In the genomic region with DNA sequence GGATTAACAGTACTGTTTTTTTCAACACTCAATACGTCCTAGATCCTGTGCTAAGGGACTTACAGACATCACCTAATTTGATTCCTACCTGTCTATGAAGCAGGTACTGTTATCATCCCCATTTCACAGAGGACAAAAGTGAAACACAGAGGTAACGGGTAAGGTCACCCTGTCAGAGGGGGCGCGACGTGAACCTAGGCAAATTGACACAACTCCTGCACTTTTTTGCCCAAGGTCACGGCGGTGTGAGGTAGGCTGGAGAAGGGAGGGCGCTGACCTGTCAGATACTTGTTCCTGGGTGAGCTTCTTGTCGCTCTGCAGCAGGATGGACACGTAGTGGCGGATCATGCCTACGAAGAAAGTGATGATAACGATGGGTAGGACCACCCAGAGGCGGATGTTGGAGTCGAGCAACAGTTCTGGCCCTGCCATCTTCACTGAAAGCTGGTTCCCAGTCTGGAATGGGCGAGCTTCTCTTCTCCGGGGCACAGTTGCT, we compare ENCODE assay signal across 1 cellular context.
A peak's percentile ranks its signal among the peaks of the same experiment; 100 is the strongest.
TF ChIP-seq lines count a peak whose summit lies in the region.

No MANE protein-coding gene starts in this region.

TF ChIP-seq in K562, 482 proteins besides CTCF, POLR2A, EP300 and RAD21:
- TF ChIP-seq SAFB (IDR thresholded peaks at IDR 0.05; ENCODE audit: borderline replicate concordance, low read depth, low read length) (no peak), ZBTB1 (CRISPR knock-in tag; IDR thresholded peaks at IDR 0.05; ENCODE audit: borderline replicate concordance, low read depth) (0 out of 2 replicates have a peak, but pooled peaks have one; percentile 74), TAF1 (IDR thresholded peaks at IDR 0.05; ENCODE audit: control insufficient read depth, extremely low read depth, insufficient read depth, low read length, severe bottlenecking) (no peak), ZNF232 (CRISPR knock-in tag; IDR thresholded peaks at IDR 0.05) (0 out of 2 replicates have a peak, but pooled peaks have one; percentile 21), HSF4 (CRISPR knock-in tag; IDR thresholded peaks at IDR 0.05; ENCODE audit: borderline replicate concordance) (no peak), CHD1 (IDR thresholded peaks at IDR 0.05; ENCODE audit: low read length) (no peak), ESRRA (IDR thresholded peaks at IDR 0.05; ENCODE audit: borderline replicate concordance, low read depth) (peak; percentile 93), ZNF143 (CRISPR knock-in tag; IDR thresholded peaks at IDR 0.05) (0 out of 2 replicates have a peak, but pooled peaks have one; percentile 8), ZSCAN32 (CRISPR knock-in tag; IDR thresholded peaks at IDR 0.05) (peak; percentile 5; the same call in 1 of the 2 replicates), FOXK2 (conservative IDR thresholded peaks at IDR 0.05 in 1 of 2, IDR thresholded peaks at IDR 0.05 in 1 of 2; ENCODE audit: low read depth in 2 of 2) (no peak), ARNT (IDR thresholded peaks at IDR 0.05) (no peak), MTA2 (IDR thresholded peaks at IDR 0.05; ENCODE audit: low read depth) (no peak), ZNF75A (CRISPR knock-in tag; IDR thresholded peaks at IDR 0.05) (no peak), KAT7 (CRISPR knock-in tag; IDR thresholded peaks at IDR 0.05; ENCODE audit: borderline replicate concordance) (peak; percentile 44; the same call in 1 of the 2 replicates), TOE1 (IDR thresholded peaks at IDR 0.05; ENCODE audit: borderline replicate concordance) (no peak), TOE1 (CRISPR knock-in tag; IDR thresholded peaks at IDR 0.05; ENCODE audit: borderline replicate concordance, low read depth) (0 out of 2 replicates have a peak, but pooled peaks have one; percentile 6), ZNF431 (CRISPR knock-in tag; IDR thresholded peaks at IDR 0.05) (0 out of 2 replicates have a peak, but pooled peaks have one; percentile 16), RBM25 (IDR thresholded peaks at IDR 0.05; ENCODE audit: low read depth, low read length, severe bottlenecking) (peak; percentile 16), ESRRB (CRISPR knock-in tag; IDR thresholded peaks at IDR 0.05; ENCODE audit: borderline replicate concordance) (no peak), ZNF282 (CRISPR knock-in tag; IDR thresholded peaks at IDR 0.05) (no peak)
- TF ChIP-seq, protein P1, sequence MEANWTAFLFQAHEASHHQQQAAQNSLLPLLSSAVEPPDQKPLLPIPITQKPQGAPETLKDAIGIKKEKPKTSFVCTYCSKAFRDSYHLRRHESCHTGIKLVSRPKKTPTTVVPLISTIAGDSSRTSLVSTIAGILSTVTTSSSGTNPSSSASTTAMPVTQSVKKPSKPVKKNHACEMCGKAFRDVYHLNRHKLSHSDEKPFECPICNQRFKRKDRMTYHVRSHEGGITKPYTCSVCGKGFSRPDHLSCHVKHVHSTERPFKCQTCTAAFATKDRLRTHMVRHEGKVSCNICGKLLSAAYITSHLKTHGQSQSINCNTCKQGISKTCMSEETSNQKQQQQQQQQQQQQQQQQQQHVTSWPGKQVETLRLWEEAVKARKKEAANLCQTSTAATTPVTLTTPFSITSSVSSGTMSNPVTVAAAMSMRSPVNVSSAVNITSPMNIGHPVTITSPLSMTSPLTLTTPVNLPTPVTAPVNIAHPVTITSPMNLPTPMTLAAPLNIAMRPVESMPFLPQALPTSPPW (CRISPR knock-in tag; IDR thresholded peaks at IDR 0.05), result 0 out of 2 replicates have a peak, but pooled peaks have one; percentile 4
- TF ChIP-seq, protein P2, sequence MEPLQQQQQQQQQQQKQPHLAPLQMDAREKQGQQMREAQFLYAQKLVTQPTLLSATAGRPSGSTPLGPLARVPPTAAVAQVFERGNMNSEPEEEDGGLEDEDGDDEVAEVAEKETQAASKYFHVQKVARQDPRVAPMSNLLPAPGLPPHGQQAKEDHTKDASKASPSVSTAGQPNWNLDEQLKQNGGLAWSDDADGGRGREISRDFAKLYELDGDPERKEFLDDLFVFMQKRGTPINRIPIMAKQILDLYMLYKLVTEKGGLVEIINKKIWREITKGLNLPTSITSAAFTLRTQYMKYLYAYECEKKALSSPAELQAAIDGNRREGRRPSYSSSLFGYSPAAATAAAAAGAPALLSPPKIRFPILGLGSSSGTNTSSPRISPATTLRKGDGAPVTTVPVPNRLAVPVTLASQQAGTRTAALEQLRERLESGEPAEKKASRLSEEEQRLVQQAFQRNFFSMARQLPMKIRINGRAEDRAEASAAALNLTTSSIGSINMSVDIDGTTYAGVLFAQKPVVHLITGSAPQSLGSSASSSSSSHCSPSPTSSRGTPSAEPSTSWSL (CRISPR knock-in tag; IDR thresholded peaks at IDR 0.05; ENCODE audit: borderline replicate concordance), result peak; percentile 5; the same call in 1 of the 2 replicates
- TF ChIP-seq, protein P3, sequence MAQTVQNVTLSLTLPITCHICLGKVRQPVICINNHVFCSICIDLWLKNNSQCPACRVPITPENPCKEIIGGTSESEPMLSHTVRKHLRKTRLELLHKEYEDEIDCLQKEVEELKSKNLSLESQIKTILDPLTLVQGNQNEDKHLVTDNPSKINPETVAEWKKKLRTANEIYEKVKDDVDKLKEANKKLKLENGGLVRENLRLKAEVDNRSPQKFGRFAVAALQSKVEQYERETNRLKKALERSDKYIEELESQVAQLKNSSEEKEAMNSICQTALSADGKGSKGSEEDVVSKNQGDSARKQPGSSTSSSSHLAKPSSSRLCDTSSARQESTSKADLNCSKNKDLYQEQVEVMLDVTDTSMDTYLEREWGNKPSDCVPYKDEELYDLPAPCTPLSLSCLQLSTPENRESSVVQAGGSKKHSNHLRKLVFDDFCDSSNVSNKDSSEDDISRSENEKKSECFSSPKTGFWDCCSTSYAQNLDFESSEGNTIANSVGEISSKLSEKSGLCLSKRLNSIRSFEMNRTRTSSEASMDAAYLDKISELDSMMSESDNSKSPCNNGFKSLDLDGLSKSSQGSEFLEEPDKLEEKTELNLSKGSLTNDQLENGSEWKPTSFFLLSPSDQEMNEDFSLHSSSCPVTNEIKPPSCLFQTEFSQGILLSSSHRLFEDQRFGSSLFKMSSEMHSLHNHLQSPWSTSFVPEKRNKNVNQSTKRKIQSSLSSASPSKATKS (CRISPR knock-in tag; IDR thresholded peaks at IDR 0.05), result no peak
- TF ChIP-seq, protein P4, sequence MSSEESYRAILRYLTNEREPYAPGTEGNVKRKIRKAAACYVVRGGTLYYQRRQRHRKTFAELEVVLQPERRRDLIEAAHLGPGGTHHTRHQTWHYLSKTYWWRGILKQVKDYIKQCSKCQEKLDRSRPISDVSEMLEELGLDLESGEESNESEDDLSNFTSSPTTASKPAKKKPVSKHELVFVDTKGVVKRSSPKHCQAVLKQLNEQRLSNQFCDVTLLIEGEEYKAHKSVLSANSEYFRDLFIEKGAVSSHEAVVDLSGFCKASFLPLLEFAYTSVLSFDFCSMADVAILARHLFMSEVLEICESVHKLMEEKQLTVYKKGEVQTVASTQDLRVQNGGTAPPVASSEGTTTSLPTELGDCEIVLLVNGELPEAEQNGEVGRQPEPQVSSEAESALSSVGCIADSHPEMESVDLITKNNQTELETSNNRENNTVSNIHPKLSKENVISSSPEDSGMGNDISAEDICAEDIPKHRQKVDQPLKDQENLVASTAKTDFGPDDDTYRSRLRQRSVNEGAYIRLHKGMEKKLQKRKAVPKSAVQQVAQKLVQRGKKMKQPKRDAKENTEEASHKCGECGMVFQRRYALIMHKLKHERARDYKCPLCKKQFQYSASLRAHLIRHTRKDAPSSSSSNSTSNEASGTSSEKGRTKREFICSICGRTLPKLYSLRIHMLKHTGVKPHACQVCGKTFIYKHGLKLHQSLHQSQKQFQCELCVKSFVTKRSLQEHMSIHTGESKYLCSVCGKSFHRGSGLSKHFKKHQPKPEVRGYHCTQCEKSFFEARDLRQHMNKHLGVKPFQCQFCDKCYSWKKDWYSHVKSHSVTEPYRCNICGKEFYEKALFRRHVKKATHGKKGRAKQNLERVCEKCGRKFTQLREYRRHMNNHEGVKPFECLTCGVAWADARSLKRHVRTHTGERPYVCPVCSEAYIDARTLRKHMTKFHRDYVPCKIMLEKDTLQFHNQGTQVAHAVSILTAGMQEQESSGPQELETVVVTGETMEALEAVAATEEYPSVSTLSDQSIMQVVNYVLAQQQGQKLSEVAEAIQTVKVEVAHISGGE (CRISPR knock-in tag; IDR thresholded peaks at IDR 0.05), result no peak
- TF ChIP-seq, protein P5, sequence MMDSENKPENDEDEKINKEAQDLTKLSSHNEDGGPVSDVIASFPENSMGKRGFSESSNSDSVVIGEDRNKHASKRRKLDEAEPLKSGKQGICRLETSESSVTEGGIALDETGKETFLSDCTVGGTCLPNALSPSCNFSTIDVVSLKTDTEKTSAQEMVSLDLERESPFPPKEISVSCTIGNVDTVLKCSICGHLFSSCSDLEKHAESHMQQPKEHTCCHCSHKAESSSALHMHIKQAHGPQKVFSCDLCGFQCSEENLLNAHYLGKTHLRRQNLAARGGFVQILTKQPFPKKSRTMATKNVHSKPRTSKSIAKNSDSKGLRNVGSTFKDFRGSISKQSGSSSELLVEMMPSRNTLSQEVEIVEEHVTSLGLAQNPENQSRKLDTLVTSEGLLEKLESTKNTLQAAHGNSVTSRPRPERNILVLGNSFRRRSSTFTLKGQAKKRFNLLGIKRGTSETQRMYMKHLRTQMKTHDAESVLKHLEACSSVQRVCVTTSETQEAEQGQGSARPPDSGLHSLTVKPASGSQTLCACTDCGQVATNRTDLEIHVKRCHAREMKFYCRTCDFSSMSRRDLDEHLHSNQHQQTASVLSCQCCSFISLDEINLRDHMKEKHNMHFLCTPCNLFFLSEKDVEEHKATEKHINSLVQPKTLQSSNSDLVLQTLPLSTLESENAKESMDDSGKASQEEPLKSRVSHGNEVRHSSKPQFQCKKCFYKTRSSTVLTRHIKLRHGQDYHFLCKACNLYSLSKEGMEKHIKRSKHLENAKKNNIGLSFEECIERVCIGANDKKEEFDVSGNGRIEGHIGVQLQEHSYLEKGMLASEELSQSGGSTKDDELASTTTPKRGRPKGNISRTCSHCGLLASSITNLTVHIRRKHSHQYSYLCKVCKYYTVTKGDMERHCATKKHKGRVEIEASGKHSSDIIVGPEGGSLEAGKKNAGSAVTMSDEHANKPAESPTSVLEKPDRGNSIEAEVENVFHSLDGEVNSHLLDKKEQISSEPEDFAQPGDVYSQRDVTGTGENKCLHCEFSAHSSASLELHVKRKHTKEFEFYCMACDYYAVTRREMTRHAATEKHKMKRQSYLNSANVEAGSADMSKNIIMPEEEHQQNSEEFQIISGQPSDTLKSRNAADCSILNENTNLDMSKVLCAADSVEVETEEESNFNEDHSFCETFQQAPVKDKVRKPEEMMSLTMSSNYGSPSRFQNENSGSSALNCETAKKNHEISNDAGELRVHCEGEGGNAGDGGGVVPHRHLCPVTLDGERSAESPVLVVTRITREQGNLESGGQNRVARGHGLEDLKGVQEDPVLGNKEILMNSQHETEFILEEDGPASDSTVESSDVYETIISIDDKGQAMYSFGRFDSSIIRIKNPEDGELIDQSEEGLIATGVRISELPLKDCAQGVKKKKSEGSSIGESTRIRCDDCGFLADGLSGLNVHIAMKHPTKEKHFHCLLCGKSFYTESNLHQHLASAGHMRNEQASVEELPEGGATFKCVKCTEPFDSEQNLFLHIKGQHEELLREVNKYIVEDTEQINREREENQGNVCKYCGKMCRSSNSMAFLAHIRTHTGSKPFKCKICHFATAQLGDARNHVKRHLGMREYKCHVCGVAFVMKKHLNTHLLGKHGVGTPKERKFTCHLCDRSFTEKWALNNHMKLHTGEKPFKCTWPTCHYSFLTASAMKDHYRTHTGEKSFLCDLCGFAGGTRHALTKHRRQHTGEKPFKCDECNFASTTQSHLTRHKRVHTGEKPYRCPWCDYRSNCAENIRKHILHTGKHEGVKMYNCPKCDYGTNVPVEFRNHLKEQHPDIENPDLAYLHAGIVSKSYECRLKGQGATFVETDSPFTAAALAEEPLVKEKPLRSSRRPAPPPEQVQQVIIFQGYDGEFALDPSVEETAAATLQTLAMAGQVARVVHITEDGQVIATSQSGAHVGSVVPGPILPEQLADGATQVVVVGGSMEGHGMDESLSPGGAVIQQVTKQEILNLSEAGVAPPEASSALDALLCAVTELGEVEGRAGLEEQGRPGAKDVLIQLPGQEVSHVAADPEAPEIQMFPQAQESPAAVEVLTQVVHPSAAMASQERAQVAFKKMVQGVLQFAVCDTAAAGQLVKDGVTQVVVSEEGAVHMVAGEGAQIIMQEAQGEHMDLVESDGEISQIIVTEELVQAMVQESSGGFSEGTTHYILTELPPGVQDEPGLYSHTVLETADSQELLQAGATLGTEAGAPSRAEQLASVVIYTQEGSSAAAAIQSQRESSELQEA (IDR thresholded peaks at IDR 0.05; ENCODE audit: low read depth), result no peak
